ENCODE assay signal across 8 cellular contexts in the genomic region with DNA sequence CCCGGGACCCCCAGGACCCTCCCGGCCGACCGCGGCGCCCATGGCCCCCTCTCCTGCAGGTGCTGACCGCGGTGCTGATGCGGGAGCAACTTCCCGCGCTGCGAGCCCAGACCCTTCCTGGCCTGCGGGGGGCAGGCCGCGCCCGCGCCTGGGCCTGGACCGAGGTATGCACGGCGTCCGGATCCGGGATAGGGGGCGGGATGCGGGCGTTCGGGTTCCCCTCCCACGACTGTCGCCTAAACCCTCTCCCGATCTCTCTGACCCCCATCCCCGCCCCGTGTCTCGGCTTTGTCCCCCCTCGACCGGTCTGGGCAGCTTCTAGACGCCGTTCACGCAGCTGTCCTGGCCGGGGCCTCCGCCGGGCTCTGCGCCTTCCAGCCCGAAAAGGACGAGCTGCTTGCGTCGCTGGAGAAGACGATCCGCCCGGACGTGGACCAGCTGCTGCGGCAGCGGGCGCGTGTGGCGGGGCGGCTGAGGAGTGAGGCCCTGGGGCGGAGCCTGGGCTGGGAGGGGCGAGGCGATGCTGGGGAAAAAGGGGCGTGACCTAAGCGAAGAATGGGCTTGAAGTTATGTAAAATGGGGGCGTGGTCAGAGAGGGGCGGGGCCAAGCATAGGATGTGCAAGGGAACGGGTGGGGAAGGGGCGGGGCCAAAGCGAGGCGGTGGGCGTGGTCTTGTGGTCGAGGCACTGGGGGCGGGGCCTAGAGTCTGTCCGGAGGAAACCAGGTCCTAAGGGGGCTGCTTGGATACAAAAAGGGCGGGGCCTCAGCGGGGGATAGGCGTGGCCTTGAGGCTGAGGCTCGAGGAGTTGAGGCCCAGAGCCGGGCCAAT. TPM values are rescaled to one million over a fixed set of nuclear protein-coding genes. Genes with fewer than 3 reads are reported as not detected.
DNase-seq lines count a peak whose midpoint lies in the region; ATAC-seq and TF ChIP-seq lines count a peak whose summit lies in the region.

No MANE protein-coding gene starts in this region.

- no peak overlapping the region for H2BK15ac ChIP-seq in mesendoderm (replicated peaks; ENCODE audit: low read depth)

- no peak for TF ChIP-seq CTCF in endodermal cell (conservative IDR thresholded peaks at IDR 0.05)

- H3K4me2 ChIP-seq in mesendoderm (ENCODE audit: low read length) = peak overlapping the region; percentile 86

- H2BK5ac ChIP-seq in mesendoderm (ENCODE audit: low read length) = no peak overlapping the region

- H3K18ac ChIP-seq in mesendoderm (ENCODE audit: low read length) = no peak overlapping the region

- H3K4ac ChIP-seq in mesendoderm (ENCODE audit: low read depth, low read length) = no peak overlapping the region

- peaks cover 55% of the 10 kb centered on the region for H3K27me3 Mint-ChIP-seq in endodermal cell (ENCODE audit: insufficient read depth)

- H3K4me3 Mint-ChIP-seq in endodermal cell = peak overlapping the region; percentile 56

- no peaks in the 10 kb centered on the region for H3K79me2 ChIP-seq in mesendoderm (ENCODE audit: control insufficient read depth, insufficient read depth, low read length)

- no peak overlapping the region for H4K8ac ChIP-seq in mesendoderm (ENCODE audit: low read depth, low read length)

- H3K27ac Mint-ChIP-seq in endodermal cell = no peak overlapping the region

- H3K9me3 Mint-ChIP-seq in endodermal cell = peaks cover 2% of the 10 kb centered on the region

- H3K36me3 Mint-ChIP-seq in endodermal cell (ENCODE audit: low read depth) = no peaks in the 10 kb centered on the region

- H3K9me3 ChIP-seq in endodermal cell (ENCODE audit: control insufficient read depth, low read length) = no peaks in the 10 kb centered on the region

- H3K27me3 ChIP-seq in endodermal cell (ENCODE audit: control insufficient read depth, insufficient read depth, low read length, poor library complexity, severe bottlenecking) (peaks cover 9% of the 10 kb centered on the region), mesendoderm (ENCODE audit: insufficient read depth, low read length, poor library complexity) (no peaks in the 10 kb centered on the region)

- H3K4me1 ChIP-seq in endodermal cell (ENCODE audit: control insufficient read depth, insufficient read depth, low read length) (no peaks in the 10 kb centered on the region), mesendoderm (ENCODE audit: control insufficient read depth, low read depth, low read length) (no peaks in the 10 kb centered on the region)

- ATAC-seq in GM18517 (IDR thresholded peaks at IDR 0.05; ENCODE audit: unreplicated experiment) (peak; percentile 60), GM21360 (IDR thresholded peaks at IDR 0.05; ENCODE audit: unreplicated experiment) (no peak)

- no peak overlapping the region for H3K27ac ChIP-seq in endodermal cell (ENCODE audit: low read depth, low read length)
- H3K27ac ChIP-seq in mesendoderm (ENCODE audit: low read depth, low read length) = no peak overlapping the region

- 1 to 4% methylated on average over 11 to 75 of the region's 75 CpGs for WGBS in endodermal cell (ENCODE audit: insufficient coverage in 1 of 2, insufficient read length in 1 of 2), 2 experiments
- no CpG with 5 or more reads among the region's 75 CpGs for WGBS in mesendoderm (ENCODE audit: extremely low coverage, insufficient coverage, low lambda C conversion rate)

- H3K23ac ChIP-seq in mesendoderm (ENCODE audit: low read length) = no peak overlapping the region

- H2AK5ac ChIP-seq in mesendoderm (ENCODE audit: low read length) = no peak overlapping the region

- H3K36me3 ChIP-seq in endodermal cell (ENCODE audit: control insufficient read depth, insufficient read depth, low read length) (no peaks in the 10 kb centered on the region), mesendoderm (ENCODE audit: control insufficient read depth, insufficient read depth, low read length) (no peaks in the 10 kb centered on the region)

- peak overlapping the region; percentile 67 for H3K56ac ChIP-seq in mesendoderm (ENCODE audit: low read length)

- no peaks in the 10 kb centered on the region for H3K79me1 ChIP-seq in mesendoderm (ENCODE audit: low read length)

- H3K4me3 ChIP-seq in endodermal cell (ENCODE audit: low read length) = peak overlapping the region; percentile 77
- peak overlapping the region; percentile 30 for H3K4me3 ChIP-seq in mesendoderm (ENCODE audit: low read length)

- H3K4me1 Mint-ChIP-seq in endodermal cell = no peaks in the 10 kb centered on the region

- no peak overlapping the region for H2BK120ac ChIP-seq in mesendoderm (ENCODE audit: low read depth, low read length)

- no peak overlapping the region for H4K5ac ChIP-seq in mesendoderm (ENCODE audit: low read length)

- no peak overlapping the region for H3K9ac ChIP-seq in endodermal cell (ENCODE audit: extremely low read depth, low read length, poor library complexity, severe bottlenecking)
- H3K9ac ChIP-seq in mesendoderm (ENCODE audit: low read length) = peak overlapping the region; percentile 63

- DNase-seq in HuH-7 (ENCODE audit: low spot score) = peak; percentile 81
- DNase-seq in NOMO-1 treated with dmso at 0.1 percent for 144 hours (lab: John Stamatoyannopoulos, UW; ENCODE audit: unreplicated experiment) = peak; percentile 85
- peak; percentile 94 for DNase-seq in activated CD8-positive, alpha-beta memory T cell treated with anti-CD3 and anti-CD28 coated beads, Interleukin-2, amount 50 U/mL, for 1 hour (ENCODE audit: extremely low read depth)
- DNase-seq in endodermal cell = peak; percentile 100
- peak; percentile 98 for DNase-seq in mesendoderm
- peak; percentile 91 for DNase-seq in stimulated activated CD8-positive, alpha-beta memory T cell treated with anti-CD3 and anti-CD28 coated beads, Interleukin-12 subunit alpha, Interleukin-12 subunit beta, amount 100 ng/mL, for 1 hour (ENCODE audit: low read depth)

RNA-seq across cellular contexts. Expression of gene COLGALT1, which starts 15.9 kb away (rescaled TPM):
- 10 to 100 TPM; 61.2 to 68.3 TPM for total RNA-seq in endodermal cell
- 52.8 TPM for polyA plus RNA-seq in endodermal cell (2013, experiment 1 of 2)
- 49.6 TPM for polyA plus RNA-seq in endodermal cell (2013, experiment 2 of 2)
- 37.7 TPM for polyA plus RNA-seq in mesendoderm (2013, experiment 1 of 2)
- polyA plus RNA-seq in mesendoderm (2013, experiment 2 of 2) = 38.0 TPM

RNA-seq across cellular contexts. Expression of gene PGLS, which starts 28.1 kb away (rescaled TPM):
- total RNA-seq in endodermal cell = 100 to 1,000 TPM; 121 to 132 TPM
- polyA plus RNA-seq in endodermal cell (2013, experiment 1 of 2) = 79.1 TPM
- polyA plus RNA-seq in endodermal cell (2013, experiment 2 of 2) = 76.6 TPM
- polyA plus RNA-seq in mesendoderm (2013, experiment 1 of 2) = 62.3 TPM
- polyA plus RNA-seq in mesendoderm (2013, experiment 2 of 2) = 62.5 TPM
